Comparison of ENCODE assay signal across 19 cellular contexts in genomic region chr5:127089206-127089605, GRCh38. TPM values are rescaled to one million over a fixed set of nuclear protein-coding genes. Genes with fewer than 3 reads are reported as not detected.
DNase-seq lines count a peak whose midpoint lies in the region; ATAC-seq and TF ChIP-seq lines count a peak whose summit lies in the region.
"Had no signal": no experiment of that assay in that cellular context is flagged by ENCODE, and none has a peak within 500 bp of the region (broad histone marks: within the 10 kb centered on the region; RNA-seq: fewer than 3 reads in every experiment).

No MANE protein-coding gene starts in this region.

- H3K9me3 Mint-ChIP-seq in activated naive CD8-positive, alpha-beta T cell treated with anti-CD3 and anti-CD28 coated beads for 36 hours = no peaks in the 10 kb centered on the region
- H3K9me3 Mint-ChIP-seq in activated naive CD8-positive, alpha-beta T cell treated with anti-CD3 and anti-CD28 coated beads, Interleukin-2, amount 50 U/mL, for 24 hours = no peaks in the 10 kb centered on the region

- H3K36me3 Mint-ChIP-seq in activated naive CD8-positive, alpha-beta T cell treated with anti-CD3 and anti-CD28 coated beads for 36 hours = no peaks in the 10 kb centered on the region
- H3K36me3 Mint-ChIP-seq in activated naive CD8-positive, alpha-beta T cell treated with anti-CD3 and anti-CD28 coated beads, Interleukin-2, amount 50 U/mL, for 24 hours (ENCODE audit: low read depth) = no peaks in the 10 kb centered on the region

- H3K4me1 ChIP-seq in thymus (ENCODE audit: control insufficient read depth, insufficient read depth, low read length) = peaks cover 8% of the 10 kb centered on the region
- H3K4me1 ChIP-seq in spleen = no peaks in the 10 kb centered on the region

- H3K27ac Mint-ChIP-seq in activated naive CD8-positive, alpha-beta T cell treated with anti-CD3 and anti-CD28 coated beads for 36 hours = peak overlapping the region; percentile 3
- H3K27ac Mint-ChIP-seq in activated naive CD8-positive, alpha-beta T cell treated with anti-CD3 and anti-CD28 coated beads, Interleukin-2, amount 50 U/mL, for 24 hours = no peak overlapping the region

- H3K9me3 ChIP-seq in thymus (ENCODE audit: control insufficient read depth) (no peaks in the 10 kb centered on the region), spleen (no peaks in the 10 kb centered on the region)
- H3K9me3 ChIP-seq: SJSA1 had no signal

- no peak overlapping the region for H3K4me3 Mint-ChIP-seq in activated naive CD8-positive, alpha-beta T cell treated with anti-CD3 and anti-CD28 coated beads for 36 hours
- H3K4me3 Mint-ChIP-seq in activated naive CD8-positive, alpha-beta T cell treated with anti-CD3 and anti-CD28 coated beads, Interleukin-2, amount 50 U/mL, for 24 hours = no peak overlapping the region

- H3K27ac ChIP-seq in thymus (ENCODE audit: low read depth) (peak overlapping the region; percentile 44), spleen (no peak overlapping the region)
- H3K27ac ChIP-seq: 22Rv1, SJSA1 had no signal

- H3K27me3 Mint-ChIP-seq in activated naive CD8-positive, alpha-beta T cell treated with anti-CD3 and anti-CD28 coated beads for 36 hours = no peaks in the 10 kb centered on the region
- no peaks in the 10 kb centered on the region for H3K27me3 Mint-ChIP-seq in activated naive CD8-positive, alpha-beta T cell treated with anti-CD3 and anti-CD28 coated beads, Interleukin-2, amount 50 U/mL, for 24 hours

- peaks cover 9% of the 10 kb centered on the region for H3K4me1 Mint-ChIP-seq in activated naive CD8-positive, alpha-beta T cell treated with anti-CD3 and anti-CD28 coated beads for 36 hours
- peaks cover 8% of the 10 kb centered on the region for H3K4me1 Mint-ChIP-seq in activated naive CD8-positive, alpha-beta T cell treated with anti-CD3 and anti-CD28 coated beads, Interleukin-2, amount 50 U/mL, for 24 hours

- no peak for TF ChIP-seq CTCF in fibroblast of pulmonary artery (IDR thresholded peaks at IDR 0.05; ENCODE audit: low read length, missing control alignments)
- no peak for TF ChIP-seq CTCF in spleen (IDR thresholded peaks at IDR 0.05 in 8 of 11, conservative IDR thresholded peaks at IDR 0.05 in 3 of 11)

- no peak for TF ChIP-seq POLR2A in spleen (IDR thresholded peaks at IDR 0.05)

- ATAC-seq in activated naive CD8-positive, alpha-beta T cell treated with anti-CD3 and anti-CD28 coated beads, Interleukin-2, amount 50 U/mL, for 24 hours = no peak
- no peak for ATAC-seq in HG02571 (IDR thresholded peaks at IDR 0.05; ENCODE audit: unreplicated experiment)

- intact Hi-C loops in spleen (cut with DNase I; ENCODE audit: low total_unique reads) = no loop called here

- DNase-seq in activated naive CD8-positive, alpha-beta T cell treated with anti-CD3 and anti-CD28 coated beads for 36 hours = no peak
- DNase-seq in activated naive CD8-positive, alpha-beta T cell treated with anti-CD3 and anti-CD28 coated beads, Interleukin-2, amount 50 U/mL, for 24 hours = no peak
- DNase-seq in NAMALWA (ENCODE audit: low spot score) (peak; percentile 13), fibroblast of pulmonary artery (ENCODE audit: low read depth) (peak; percentile 29), spleen (no peak), foreskin melanocyte (no peak)
- DNase-seq: C1 segment of cervical spinal cord; COR-L47; DMS79 treated with DMSO at 0.1 percent for 48 hours; GF-D8; GOT3; NCI-H1436; NCI-H2081 treated with DMSO at 0.1 percent for 48 hours; NCI-H526; NK-92 treated with Interleukin-12 subunit alpha and Interleukin-12 subunit beta, amount 100 ng/mL, for 24 hours had no signal

- H3K4me3 ChIP-seq in fibroblast of pulmonary artery (replicated peaks; ENCODE audit: low read depth, low read length) (no peak overlapping the region), thymus (ENCODE audit: low read length) (no peak overlapping the region), spleen (no peak overlapping the region)
- H3K4me3 ChIP-seq: SJSA1 had no signal

- H3K36me3 ChIP-seq in thymus (ENCODE audit: control insufficient read depth, insufficient read depth) (no peaks in the 10 kb centered on the region), spleen (no peaks in the 10 kb centered on the region)
- H3K36me3 ChIP-seq: SJSA1 had no signal

- no peaks in the 10 kb centered on the region for H3K27me3 ChIP-seq in thymus (ENCODE audit: control insufficient read depth, insufficient read depth)
- no peaks in the 10 kb centered on the region for H3K27me3 ChIP-seq in spleen (replicated peaks in 1 of 7)
- H3K27me3 ChIP-seq: SJSA1 had no signal

RNA-seq across cellular contexts. Expression of gene C5orf63, which starts 15.9 kb away (rescaled TPM):
- total RNA-seq in activated naive CD8-positive, alpha-beta T cell treated with anti-CD3 and anti-CD28 coated beads for 36 hours = 10 to 100 TPM in 1 of 2 experiments, 1 to 10 TPM in 1; 8.2 to 10.9 TPM
- polyA plus RNA-seq in thymus (6.1 TPM), spleen (1 to 10 TPM; 3.8 to 4.8 (median 3.9) TPM)
- 10 to 100 TPM in 1 of 7 donors, 1 to 10 TPM in 6; 2.3 to 10.1 (median 5.0) TPM for total RNA-seq in spleen

RNA-seq across cellular contexts. Expression of gene MARCHF3, which starts 58.8 kb away (rescaled TPM):
- 1 to 10 TPM; 5.7 to 8.1 TPM for total RNA-seq in activated naive CD8-positive, alpha-beta T cell treated with anti-CD3 and anti-CD28 coated beads for 36 hours
- polyA plus RNA-seq in thymus (5.1 TPM), spleen (1 to 10 TPM; 2.3 to 4.9 (median 2.6) TPM)
- 10 to 100 TPM in 6 of 7 donors, 1 to 10 TPM in 1; 8.7 to 14.8 (median 12.7) TPM for total RNA-seq in spleen

Comparison
In these comparisons a context has a peak if more than half of its experiments do, and no peak if none do; other contexts are left out.
1. DNase-seq: peak in NAMALWA (single experiment) and fibroblast of pulmonary artery (single experiment); none in activated naive CD8-positive, alpha-beta T cell treated with anti-CD3 and anti-CD28 coated beads for 36 hours (single experiment), activated naive CD8-positive, alpha-beta T cell treated with anti-CD3 and anti-CD28 coated beads, Interleukin-2, amount 50 U/mL, for 24 hours (single experiment), spleen (single experiment) and foreskin melanocyte (single experiment).